In genomic region chr1:157044326-157044725, GRCh38 we compare ENCODE assay signal across 1 cellular context.
TF ChIP-seq lines count a peak whose summit lies in the region.

No MANE protein-coding gene starts in this region.

TF ChIP-seq in endothelial cell of umbilical vein, 7 proteins besides CTCF, POLR2A, EP300 and RAD21 (continued from another document):
- TF ChIP-seq GATA2 (IDR thresholded peaks at IDR 0.05; ENCODE audit: insufficient read depth, insufficient read length, low read depth, low read length) = no peak
